Comparison of ENCODE assay signal across 15 cellular contexts in genomic region chr6:95815389-95816056, GRCh38.
DNase-seq lines count a peak whose midpoint lies in the region; ATAC-seq and TF ChIP-seq lines count a peak whose summit lies in the region.
"Had no signal": no experiment of that assay in that cellular context is flagged by ENCODE, and none has a peak within 500 bp of the region (broad histone marks: within the 10 kb centered on the region; RNA-seq: fewer than 3 reads in every experiment).

No MANE protein-coding gene starts in this region.

- H3K4me1 Mint-ChIP-seq in natural killer cell treated with Interleukin-12 subunit alpha and Interleukin-12 subunit beta and Interleukin-15 and Interleukin-18, amount 100 ng/mL, for 72 hours (ENCODE audit: low read depth in 2 of 2): no peaks in the 10 kb centered on the region
- H3K4me1 Mint-ChIP-seq: B cell had no signal

- H3K27ac Mint-ChIP-seq in natural killer cell treated with Interleukin-12 subunit alpha and Interleukin-12 subunit beta and Interleukin-15 and Interleukin-18, amount 100 ng/mL, for 72 hours: no peak overlapping the region
- H3K27ac Mint-ChIP-seq: B cell; CD8-positive, alpha-beta T cell had no signal

- H3K4me1 ChIP-seq in right lobe of liver: peaks cover 0 to 17% (median 8%) of the 10 kb centered on the region in 4 donors
- H3K4me1 ChIP-seq: BLaER1 treated with 17β-estradiol and CSF1 and Interleukin-3, amounts not matched to agents 10 nM and 100 nM had no signal

- no peak for TF ChIP-seq CTCF in right lobe of liver (IDR thresholded peaks at IDR 0.05)

- TF ChIP-seq POLR2A in right lobe of liver (IDR thresholded peaks at IDR 0.05): no peak

- DNase-seq in HuH-7 (ENCODE audit: low spot score) (peak; percentile 1), left kidney (ENCODE audit: low read depth, low spot score) (peak; percentile 2), right lobe of liver (peak; percentile 23 to 89 (median 51)), EL (no peak), DMS53 treated with DMSO at 0.1 percent for 48 hours (lab: John Stamatoyannopoulos, UW; ENCODE audit: unreplicated experiment) (no peak)
- no peak for DNase-seq in natural killer cell treated with Interleukin-12 subunit alpha and Interleukin-12 subunit beta and Interleukin-15 and Interleukin-18, amount 100 ng/mL, for 72 hours (ENCODE audit: low spot score)
- DNase-seq: 8988T; Calu3; CD8-positive, alpha-beta T cell; DND-41; GOT3; H7 had no signal

- no peaks in the 10 kb centered on the region for H3K36me3 ChIP-seq in right lobe of liver
- H3K36me3 ChIP-seq: BLaER1 treated with 17β-estradiol and CSF1 and Interleukin-3, amounts not matched to agents 10 nM and 100 nM had no signal

- H3K36me3 Mint-ChIP-seq in natural killer cell treated with Interleukin-12 subunit alpha and Interleukin-12 subunit beta and Interleukin-15 and Interleukin-18, amount 100 ng/mL, for 72 hours: no peaks in the 10 kb centered on the region
- H3K36me3 Mint-ChIP-seq: CD8-positive, alpha-beta T cell had no signal

- intact Hi-C loops in right lobe of liver (cut with DNase I): no loop called here

- H3K4me3 Mint-ChIP-seq in natural killer cell treated with Interleukin-12 subunit alpha and Interleukin-12 subunit beta and Interleukin-15 and Interleukin-18, amount 100 ng/mL, for 72 hours: no peak overlapping the region
- H3K4me3 Mint-ChIP-seq: B cell; CD8-positive, alpha-beta T cell had no signal

- no peak overlapping the region for H3K4me3 ChIP-seq in right lobe of liver
- H3K4me3 ChIP-seq: BLaER1 treated with 17β-estradiol and CSF1 and Interleukin-3, amounts not matched to agents 10 nM and 100 nM had no signal

- ATAC-seq in right lobe of liver: peak; percentile 98 to 100 (median 100)
- no peak for ATAC-seq in natural killer cell treated with Interleukin-12 subunit alpha and Interleukin-12 subunit beta and Interleukin-15 and Interleukin-18, amount 100 ng/mL, for 72 hours
- no peak for ATAC-seq in GM19397 (IDR thresholded peaks at IDR 0.05; ENCODE audit: unreplicated experiment)
- ATAC-seq: CD8-positive, alpha-beta T cell had no signal

- peaks cover 10% of the 10 kb centered on the region for H3K9me3 Mint-ChIP-seq in natural killer cell treated with Interleukin-12 subunit alpha and Interleukin-12 subunit beta and Interleukin-15 and Interleukin-18, amount 100 ng/mL, for 72 hours
- H3K9me3 Mint-ChIP-seq: CD8-positive, alpha-beta T cell had no signal

- no peaks in the 10 kb centered on the region for H3K27me3 Mint-ChIP-seq in natural killer cell treated with Interleukin-12 subunit alpha and Interleukin-12 subunit beta and Interleukin-15 and Interleukin-18, amount 100 ng/mL, for 72 hours
- H3K27me3 Mint-ChIP-seq: B cell had no signal

- no peaks in the 10 kb centered on the region for H3K27me3 ChIP-seq in right lobe of liver
- H3K27me3 ChIP-seq: BLaER1 treated with 17β-estradiol and CSF1 and Interleukin-3, amounts not matched to agents 10 nM and 100 nM had no signal

- WGBS in right lobe of liver (ENCODE audit: insufficient coverage, low coverage, low lambda C conversion rate, missing lambda C conversion rate): 26% methylated on average over 3 of the region's 3 CpGs

- peak overlapping the region in 2 of 3 donors; percentile 38 to 48 for H3K27ac ChIP-seq in right lobe of liver
- H3K27ac ChIP-seq: BLaER1 treated with 17β-estradiol and CSF1 and Interleukin-3, amounts not matched to agents 10 nM and 100 nM had no signal

- H3K9me3 ChIP-seq in right lobe of liver: no peaks in the 10 kb centered on the region
- H3K9me3 ChIP-seq: BLaER1 treated with 17β-estradiol and CSF1 and Interleukin-3, amounts not matched to agents 10 nM and 100 nM had no signal

Comparison
In these comparisons a context has a peak if more than half of its experiments do, and no peak if none do; other contexts are left out.
1. DNase-seq: peak in HuH-7 (single experiment), left kidney (single experiment) and right lobe of liver (3 of 3); none in natural killer cell treated with Interleukin-12 subunit alpha and Interleukin-12 subunit beta and Interleukin-15 and Interleukin-18, amount 100 ng/mL, for 72 hours (single experiment), EL (single experiment) and DMS53 treated with DMSO at 0.1 percent for 48 hours (single experiment).
2. ATAC-seq: peak in right lobe of liver (4 of 4); none in natural killer cell treated with Interleukin-12 subunit alpha and Interleukin-12 subunit beta and Interleukin-15 and Interleukin-18, amount 100 ng/mL, for 72 hours (0 of 2) and GM19397 (single experiment).